ENCODE assay signal across 22 cellular contexts in genomic region chr1:93599479-93599878, GRCh38.
A peak's percentile ranks its signal among the peaks of the same experiment; 100 is the strongest.
DNase-seq lines count a peak whose midpoint lies in the region; ATAC-seq, FAIRE-seq and TF ChIP-seq lines count a peak whose summit lies in the region.
"Had no signal": no experiment of that assay in that cellular context is flagged by ENCODE, and none has a peak within 500 bp of the region (broad histone marks: within the 10 kb centered on the region; RNA-seq: fewer than 3 reads in every experiment).

No MANE protein-coding gene starts in this region.

- intact Hi-C loops in Caco-2 (cut with micrococcal nuclease; ENCODE audit: unreplicated experiment) (no loop called here), psoas muscle (cut with DNase I) (no loop called here)
- intact Hi-C loops in activated CD4-positive, alpha-beta T cell treated with anti-CD3 and anti-CD28 coated beads for 36 hours (cut with DNase I, micrococcal nuclease) = no loop called here

- peak; percentile 13 for FAIRE-seq in keratinocyte (lab: Jason Lieb, UNC)
- FAIRE-seq: A204.1, G401.6, GM12878 had no signal

- POLR2A ChIA-PET in Caco-2 (lab: Charles Lee) = no interaction called here
- POLR2A ChIA-PET in WTC11 (lab: Charles Lee) = no interaction called here
- POLR2A ChIA-PET in activated CD4-positive, alpha-beta T cell treated with anti-CD3 and anti-CD28 coated beads for 36 hours (lab: Charles Lee) = no interaction called here

- no peaks in the 10 kb centered on the region for H3K27me3 Mint-ChIP-seq in Caco-2 (ENCODE audit: insufficient read depth, unreplicated experiment)
- H3K27me3 Mint-ChIP-seq in WTC11 (ENCODE audit: low read depth) = no peaks in the 10 kb centered on the region
- H3K27me3 Mint-ChIP-seq in activated CD4-positive, alpha-beta T cell treated with anti-CD3 and anti-CD28 coated beads for 36 hours = peaks cover 2% of the 10 kb centered on the region

- H3K36me3 Mint-ChIP-seq in Caco-2 (ENCODE audit: insufficient read depth, unreplicated experiment) = peaks cover 6% of the 10 kb centered on the region
- no peaks in the 10 kb centered on the region for H3K36me3 Mint-ChIP-seq in WTC11
- H3K36me3 Mint-ChIP-seq in activated CD4-positive, alpha-beta T cell treated with anti-CD3 and anti-CD28 coated beads for 36 hours (ENCODE audit: low read depth) = no peaks in the 10 kb centered on the region

- H3K79me2 ChIP-seq in keratinocyte (ENCODE audit: control insufficient read depth, insufficient read depth, low read length) = peaks cover 100% of the 10 kb centered on the region

- H3K4me1 Mint-ChIP-seq in Caco-2 (ENCODE audit: low read depth, unreplicated experiment) = peaks cover 19% of the 10 kb centered on the region
- H3K4me1 Mint-ChIP-seq in WTC11 = peaks cover 42% of the 10 kb centered on the region
- H3K4me1 Mint-ChIP-seq in activated CD4-positive, alpha-beta T cell treated with anti-CD3 and anti-CD28 coated beads for 36 hours = no peaks in the 10 kb centered on the region
- H3K4me1 Mint-ChIP-seq: CD8-positive, alpha-beta memory T cell had no signal

- H4K20me1 ChIP-seq in keratinocyte (ENCODE audit: control insufficient read depth, extremely low read depth, insufficient read depth, low read length) = peaks cover 94% of the 10 kb centered on the region

- no peak overlapping the region for H3K4me2 ChIP-seq in keratinocyte (ENCODE audit: control insufficient read depth, extremely low read depth, insufficient read depth, low read depth, low read length)
- H3K4me2 ChIP-seq: BLaER1 treated with 17β-estradiol and CSF1 and Interleukin-3, amounts not matched to agents 10 nM and 100 nM had no signal

- no TSS peak for BruUV-seq in Caco-2 (replicated peaks; lab: Mats Ljungman, UMichigan)

- dilution Hi-C loops in keratinocyte (cut with MboI; ENCODE audit: extremely low pct_ligation_motif_present, low sequenced_read_pairs) = no loop called here

- 73 to 89% (median 81%) methylated on average over 6 of the region's 6 CpGs for WGBS in psoas muscle, 3 donors

- H3K4me3 Mint-ChIP-seq in Caco-2 (ENCODE audit: unreplicated experiment) = no peak overlapping the region
- no peak overlapping the region for H3K4me3 Mint-ChIP-seq in WTC11
- no peak overlapping the region for H3K4me3 Mint-ChIP-seq in activated CD4-positive, alpha-beta T cell treated with anti-CD3 and anti-CD28 coated beads for 36 hours
- H3K4me3 Mint-ChIP-seq: CD8-positive, alpha-beta memory T cell; H9 had no signal

- no peak overlapping the region for H3K4me3 ChIP-seq in Caco-2 (ENCODE audit: low read depth, low read length)
- no peak overlapping the region for H3K4me3 ChIP-seq in keratinocyte (ENCODE audit: control insufficient read depth in 2 of 3, extremely low read depth in 1 of 3, insufficient read depth in 2 of 3, low read depth in 1 of 3, low read length in 3 of 3)
- H3K4me3 ChIP-seq in psoas muscle = no peak overlapping the region
- H3K4me3 ChIP-seq: BLaER1 treated with 17β-estradiol and CSF1 and Interleukin-3, amounts not matched to agents 10 nM and 100 nM; GM12878 had no signal

- H3K27ac Mint-ChIP-seq in Caco-2 (ENCODE audit: unreplicated experiment) (peak overlapping the region; percentile 36), WTC11 (no peak overlapping the region)
- no peak overlapping the region for H3K27ac Mint-ChIP-seq in activated CD4-positive, alpha-beta T cell treated with anti-CD3 and anti-CD28 coated beads for 36 hours
- H3K27ac Mint-ChIP-seq: CD8-positive, alpha-beta memory T cell; H9 had no signal

- CTCF ChIA-PET in Caco-2 (lab: Charles Lee) (no interaction called here), WTC11 (lab: Charles Lee) (interaction anchor here (1.2 kb wide), 1 partner anchor 245 kb away, joined by 7 read pairs; no protein-coding TSS in a partner anchor)
- CTCF ChIA-PET in activated CD4-positive, alpha-beta T cell treated with anti-CD3 and anti-CD28 coated beads for 36 hours (lab: Charles Lee) = interaction anchor here (0.6 to 0.7 kb wide), 2 partner anchors 73 to 103 kb away, joined by 3 read pairs; no protein-coding TSS in a partner anchor

- no peak for DNase-seq in Caco-2
- no peak for DNase-seq in keratinocyte (ENCODE audit: low read depth, low spot score)
- no peak for DNase-seq in psoas muscle
- no peak for DNase-seq in WTC11 (ENCODE audit: low spot score)
- no peak for DNase-seq in activated CD4-positive, alpha-beta T cell treated with anti-CD3 and anti-CD28 coated beads for 36 hours
- DNase-seq in NCI-H446 (lab: John Stamatoyannopoulos, UW) = no peak
- DNase-seq: CD8-positive, alpha-beta memory T cell; DND-41; H9; NCI-H187; NCI-H2171; NCI-H446 treated with DMSO at 0.1 percent for 48 hours; NCI-H748 treated with DMSO at 0.1 percent for 48 hours; OCI-M1; RPMI8226 had no signal

- no peak overlapping the region for H3K9ac ChIP-seq in keratinocyte (ENCODE audit: control insufficient read depth, extremely low read depth, insufficient read depth, low read length)
- H3K9ac ChIP-seq: BLaER1 treated with 17β-estradiol and CSF1 and Interleukin-3, amounts not matched to agents 10 nM and 100 nM had no signal

- H3K36me3 ChIP-seq in Caco-2 (ENCODE audit: control insufficient read depth, insufficient read depth, low read length) (no peaks in the 10 kb centered on the region), keratinocyte (ENCODE audit: control insufficient read depth in 2 of 2, extremely low read depth in 1 of 2, insufficient read depth in 2 of 2, low read length in 2 of 2) (peaks cover 16 to 41% of the 10 kb centered on the region in 2 experiments), psoas muscle (ENCODE audit: insufficient read depth in 1 of 2, low read depth in 1 of 2) (no peaks in the 10 kb centered on the region)

- ATAC-seq in psoas muscle (no peak), WTC11 (no peak), HG02852 (IDR thresholded peaks at IDR 0.05; ENCODE audit: unreplicated experiment) (no peak)
- ATAC-seq in activated CD4-positive, alpha-beta T cell treated with anti-CD3 and anti-CD28 coated beads for 36 hours = no peak
- ATAC-seq: GM12878 had no signal

- no peaks in the 10 kb centered on the region for H3K9me3 ChIP-seq in Caco-2
- no peaks in the 10 kb centered on the region for H3K9me3 ChIP-seq in keratinocyte (ENCODE audit: control insufficient read depth, low read depth, low read length)
- H3K9me3 ChIP-seq in psoas muscle = no peaks in the 10 kb centered on the region

- H3K27me3 ChIP-seq in Caco-2 (replicated peaks; ENCODE audit: control insufficient read depth, insufficient read depth, low read length) = no peaks in the 10 kb centered on the region
- no peaks in the 10 kb centered on the region for H3K27me3 ChIP-seq in keratinocyte (ENCODE audit: control insufficient read depth, extremely low read depth, insufficient read depth, low read length)
- H3K27me3 ChIP-seq in psoas muscle (ENCODE audit: insufficient read depth in 3 of 3, low read length in 2 of 3) = no peaks in the 10 kb centered on the region
- H3K27me3 ChIP-seq: BLaER1 treated with 17β-estradiol and CSF1 and Interleukin-3, amounts not matched to agents 10 nM and 100 nM had no signal

- TF ChIP-seq CTCF in Caco-2 (IDR thresholded peaks at IDR 0.05; ENCODE audit: insufficient read depth in 1 of 2, low read depth in 1 of 2, low read length in 1 of 2, severe bottlenecking in 1 of 2, unreplicated experiment in 1 of 2) (no peak), VCaP (conservative IDR thresholded peaks at IDR 0.05) (no peak), keratinocyte (optimal IDR thresholded peaks at IDR 0.05 in 1 of 3, IDR thresholded peaks at IDR 0.05 in 1 of 3, conservative IDR thresholded peaks at IDR 0.05 in 1 of 3; ENCODE audit: extremely low read depth in 1 of 3, insufficient read depth in 2 of 3, low read length in 3 of 3) (no peak), psoas muscle (IDR thresholded peaks at IDR 0.05) (no peak), WTC11 (IDR thresholded peaks at IDR 0.05) (no peak)

- peaks cover 21% of the 10 kb centered on the region for H3K4me1 ChIP-seq in Caco-2
- peaks cover 67% of the 10 kb centered on the region for H3K4me1 ChIP-seq in keratinocyte (ENCODE audit: control insufficient read depth, extremely low read depth, insufficient read depth, low read length)
- peaks cover 87% of the 10 kb centered on the region for H3K4me1 ChIP-seq in psoas muscle

- H3K9me1 ChIP-seq in keratinocyte (ENCODE audit: control insufficient read depth, extremely low read depth, insufficient read depth, low read length) = peaks cover 30% of the 10 kb centered on the region

- no peak overlapping the region for H2AFZ ChIP-seq in keratinocyte (ENCODE audit: control insufficient read depth, low read length)

- no peaks in the 10 kb centered on the region for H3K9me3 Mint-ChIP-seq in Caco-2 (ENCODE audit: unreplicated experiment)
- no peaks in the 10 kb centered on the region for H3K9me3 Mint-ChIP-seq in WTC11
- H3K9me3 Mint-ChIP-seq in activated CD4-positive, alpha-beta T cell treated with anti-CD3 and anti-CD28 coated beads for 36 hours (ENCODE audit: low read depth) = no peaks in the 10 kb centered on the region
- H3K9me3 Mint-ChIP-seq: CD8-positive, alpha-beta memory T cell; H9 had no signal

- H3K27ac ChIP-seq in VCaP = peak overlapping the region; percentile 99; the same call in 1 of the 2 replicates
- H3K27ac ChIP-seq in keratinocyte (ENCODE audit: control insufficient read depth, insufficient read depth, low read length) = no peak overlapping the region
- H3K27ac ChIP-seq in psoas muscle = peak overlapping the region; percentile 76
- H3K27ac ChIP-seq: BLaER1 treated with 17β-estradiol and CSF1 and Interleukin-3, amounts not matched to agents 10 nM and 100 nM; HL-60 had no signal

TF ChIP-seq in WTC11, 78 proteins besides CTCF, POLR2A, EP300 and RAD21 (continues in another document):
- TF ChIP-seq NR1H2 (CRISPR knock-in tag; IDR thresholded peaks at IDR 0.05) = no peak
- TF ChIP-seq NFATC4 (CRISPR knock-in tag; IDR thresholded peaks at IDR 0.05) = no peak
- TF ChIP-seq ZNF317 (CRISPR knock-in tag; IDR thresholded peaks at IDR 0.05; ENCODE audit: borderline replicate concordance, low read depth) = no peak
- TF ChIP-seq ZBTB43 (CRISPR knock-in tag; IDR thresholded peaks at IDR 0.05) = no peak
- no peak for TF ChIP-seq ZNF138 (CRISPR knock-in tag; conservative IDR thresholded peaks at IDR 0.05)
- TF ChIP-seq RELA (CRISPR knock-in tag; IDR thresholded peaks at IDR 0.05; ENCODE audit: borderline replicate concordance) = no peak
